In the genomic region with DNA sequence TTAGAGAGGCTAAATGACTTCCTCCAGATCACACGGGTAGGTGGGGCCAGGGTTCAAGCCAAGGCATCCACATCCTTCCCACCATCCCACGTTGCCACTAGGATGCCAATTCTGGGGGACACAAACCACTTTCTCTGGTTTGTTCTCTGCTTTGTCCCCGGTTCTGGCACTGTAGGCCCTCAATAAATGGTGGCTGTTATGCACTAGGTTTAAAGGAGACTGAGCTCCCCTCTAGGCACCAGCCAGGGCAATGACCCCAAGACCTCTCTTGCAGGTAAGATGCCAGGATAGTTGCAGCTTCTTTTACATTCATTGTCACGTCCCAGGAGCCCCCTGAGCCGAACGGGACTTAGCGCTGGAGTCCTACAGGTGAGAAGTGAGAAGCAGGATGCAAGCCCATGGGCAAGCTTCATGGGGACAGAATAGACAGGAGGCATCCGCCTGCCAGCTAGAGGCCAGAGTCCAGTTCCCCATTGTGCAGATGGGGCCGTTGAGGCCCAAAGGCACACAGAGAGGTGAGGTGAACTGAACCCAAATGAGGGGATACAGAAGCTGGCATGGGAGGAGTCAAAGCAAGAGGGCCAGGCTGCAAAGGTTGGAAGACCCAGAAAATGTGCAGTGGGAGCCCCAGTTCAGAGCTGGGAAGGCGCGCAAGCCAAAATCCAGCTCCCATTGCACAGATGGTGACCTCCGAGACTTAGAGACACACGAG, we compare ENCODE assay signal across 8 cellular contexts.
DNase-seq lines count a peak whose midpoint lies in the region; ATAC-seq and TF ChIP-seq lines count a peak whose summit lies in the region.

No MANE protein-coding gene starts in this region.

- H3K4me1 Mint-ChIP-seq in stimulated activated memory B cell treated with anti-CD40 and anti-IgM and Interleukin-4, amounts not matched to agents 10 μg/mL and 1 μg/mL and 100 μg/mL, for 72 hours = peaks cover 22% of the 10 kb centered on the region

- TF ChIP-seq CTCF in WERI-Rb-1 (IDR thresholded peaks at IDR 0.05; ENCODE audit: low read depth, low read length) = no peak

- peak overlapping the region; percentile 86 for H3K4me3 Mint-ChIP-seq in stimulated activated memory B cell treated with anti-CD40 and anti-IgM and Interleukin-4, amounts not matched to agents 10 μg/mL and 1 μg/mL and 100 μg/mL, for 72 hours

- no peaks in the 10 kb centered on the region for H3K9me3 ChIP-seq in WERI-Rb-1 (ENCODE audit: severe bottlenecking)
- H3K9me3 ChIP-seq in iPS DF 6.9 (ENCODE audit: control insufficient read depth, insufficient read depth, low read length) = no peaks in the 10 kb centered on the region

- H3K27me3 Mint-ChIP-seq in stimulated activated memory B cell treated with anti-CD40 and anti-IgM and Interleukin-4, amounts not matched to agents 10 μg/mL and 1 μg/mL and 100 μg/mL, for 72 hours = no peaks in the 10 kb centered on the region

- H3K36me3 Mint-ChIP-seq in stimulated activated memory B cell treated with anti-CD40 and anti-IgM and Interleukin-4, amounts not matched to agents 10 μg/mL and 1 μg/mL and 100 μg/mL, for 72 hours = peaks cover 6% of the 10 kb centered on the region

- H3K36me3 ChIP-seq in WERI-Rb-1 (no peaks in the 10 kb centered on the region; the same call in 1 of the 2 replicates), iPS DF 6.9 (ENCODE audit: control insufficient read depth, insufficient read depth, low read length) (no peaks in the 10 kb centered on the region)

- H3K4me1 ChIP-seq in iPS DF 6.9 (ENCODE audit: control insufficient read depth, insufficient read depth, low read length) = peaks cover 2% of the 10 kb centered on the region; the same call in 1 of the 2 replicates

- no peaks in the 10 kb centered on the region for H3K27me3 ChIP-seq in WERI-Rb-1 (ENCODE audit: insufficient read depth, low read depth, severe bottlenecking)
- no peaks in the 10 kb centered on the region for H3K27me3 ChIP-seq in iPS DF 6.9 (ENCODE audit: control insufficient read depth, insufficient read depth, low read length)

- peak; percentile 61 for DNase-seq in DMS53 (lab: John Stamatoyannopoulos, UW)
- DNase-seq in DMS53 treated with DMSO at 0.1 percent for 48 hours (lab: John Stamatoyannopoulos, UW; ENCODE audit: unreplicated experiment) = no peak
- DNase-seq in WERI-Rb-1 = no peak
- DNase-seq in iPS DF 6.9 (ENCODE audit: low read depth, low spot score) = no peak
- DNase-seq in cortex of kidney (lab: John Stamatoyannopoulos, UW) = no peak
- DNase-seq in NCI-H2196 (lab: John Stamatoyannopoulos, UW; ENCODE audit: unreplicated experiment) = no peak

- H3K27ac ChIP-seq in WERI-Rb-1 (peak overlapping the region; percentile 47), iPS DF 6.9 (ENCODE audit: low read length) (no peak overlapping the region)

- H3K9me3 Mint-ChIP-seq in stimulated activated memory B cell treated with anti-CD40 and anti-IgM and Interleukin-4, amounts not matched to agents 10 μg/mL and 1 μg/mL and 100 μg/mL, for 72 hours = peaks cover 2% of the 10 kb centered on the region

- peak; percentile 2 for ATAC-seq in stimulated activated memory B cell treated with anti-CD40 and anti-IgM and Interleukin-4, amounts not matched to agents 10 μg/mL and 1 μg/mL and 100 μg/mL, for 72 hours
- no peak for ATAC-seq in HG03460 (IDR thresholded peaks at IDR 0.05; ENCODE audit: unreplicated experiment)

- peak overlapping the region; percentile 64 for H3K27ac Mint-ChIP-seq in stimulated activated memory B cell treated with anti-CD40 and anti-IgM and Interleukin-4, amounts not matched to agents 10 μg/mL and 1 μg/mL and 100 μg/mL, for 72 hours

- no CpG with 5 or more reads among the region's 13 CpGs for WGBS in iPS DF 6.9 (ENCODE audit: insufficient coverage, insufficient read length)

- H3K4me3 ChIP-seq in WERI-Rb-1 (ENCODE audit: low read depth, low read length) (peak overlapping the region; percentile 81), iPS DF 6.9 (ENCODE audit: low read length) (peak overlapping the region; percentile 47; the same call in 1 of the 2 replicates)
